29 cellular contexts compared by ENCODE assay signal in the genomic region with DNA sequence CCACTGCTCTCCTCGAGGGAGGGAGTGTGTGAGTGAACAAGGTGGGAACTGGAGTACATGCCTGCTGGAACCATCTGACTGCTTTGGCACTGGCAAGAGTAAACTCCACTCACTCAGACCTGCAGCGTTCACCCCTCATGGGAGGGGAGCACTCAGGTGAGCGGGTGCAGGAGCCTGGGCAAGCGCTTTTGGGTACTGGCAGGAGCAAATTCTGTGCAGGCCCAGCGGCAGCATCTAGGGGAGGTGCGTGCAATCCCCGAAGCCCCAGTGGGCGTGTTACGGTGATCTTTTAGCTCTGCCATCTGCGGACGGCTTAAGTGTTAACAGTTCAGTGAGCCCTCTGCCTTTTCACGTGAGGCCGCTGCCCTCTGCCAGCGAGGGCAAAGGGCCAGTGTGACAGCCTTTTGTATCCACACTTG.
"Had no signal": no experiment of that assay in that cellular context is flagged by ENCODE, and none has a peak within 500 bp of the region (broad histone marks: within the 10 kb centered on the region; RNA-seq: fewer than 3 reads in every experiment).

No MANE protein-coding gene starts in this region.

- H3K27me3 ChIP-seq: colonic mucosa, gastroesophageal sphincter, left lung, pancreas, suprapubic skin, tibial artery, upper lobe of right lung had no signal

- H3K4me3 Mint-ChIP-seq: activated CD4-positive, alpha-beta memory T cell treated with anti-CD3 and anti-CD28 coated beads, Interleukin-2, amount 10 ng/mL, durations not matched to agents 7 days and 5 days; activated CD4-positive, alpha-beta T cell treated with anti-CD3 and anti-CD28 coated beads, Interleukin-2, amount 10 ng/mL, durations not matched to agents 7 days and 5 days; activated naive CD4-positive, alpha-beta T cell treated with anti-CD3 and anti-CD28 coated beads, Interleukin-2, amount 50 U/mL, for 24 hours; activated naive CD8-positive, alpha-beta T cell treated with anti-CD3 and anti-CD28 coated beads, Interleukin-2, amount 50 U/mL, for 24 hours; activated T-cell treated with anti-CD3 and anti-CD28 coated beads, Interleukin-2, amount 50 U/mL, for 4 hours; activated T-helper 17 cell treated with anti-CD3 and anti-CD28 coated beads, Interleukin-2, amount 50 U/mL, for 72 hours; effector memory CD8-positive, alpha-beta T cell; immature natural killer cell; naive thymus-derived CD4-positive, alpha-beta T cell; stimulated activated naive B cell treated with anti-CD40 and anti-IgM and Interleukin-4, amounts not matched to agents 10 μg/mL and 1 μg/mL and 100 μg/mL, for 72 hours; T-helper 1 cell treated with Interleukin-12 subunit alpha and Interleukin-12 subunit beta and Interleukin-4 antibody, amounts not matched to agents 30 μg/mL and 1 μg/mL, for 36 hours had no signal

- H3K27ac ChIP-seq: colonic mucosa, gastroesophageal sphincter, left lung, pancreas, psoas muscle, suprapubic skin, tibial artery, upper lobe of right lung, WERI-Rb-1 had no signal

- H3K9me3 Mint-ChIP-seq: activated naive CD4-positive, alpha-beta T cell treated with anti-CD3 and anti-CD28 coated beads, Interleukin-2, amount 50 U/mL, for 24 hours; activated naive CD8-positive, alpha-beta T cell treated with anti-CD3 and anti-CD28 coated beads, Interleukin-2, amount 50 U/mL, for 24 hours; activated T-cell treated with anti-CD3 and anti-CD28 coated beads, Interleukin-2, amount 50 U/mL, for 4 hours; activated T-helper 17 cell treated with anti-CD3 and anti-CD28 coated beads, Interleukin-2, amount 50 U/mL, for 72 hours; effector memory CD8-positive, alpha-beta T cell; immature natural killer cell had no signal

- H3K4me1 Mint-ChIP-seq: activated naive CD4-positive, alpha-beta T cell treated with anti-CD3 and anti-CD28 coated beads, Interleukin-2, amount 50 U/mL, for 24 hours; activated naive CD8-positive, alpha-beta T cell treated with anti-CD3 and anti-CD28 coated beads, Interleukin-2, amount 50 U/mL, for 24 hours; naive thymus-derived CD4-positive, alpha-beta T cell had no signal

- FAIRE-seq: endothelial cell of umbilical vein, pancreas had no signal

- H3K27ac Mint-ChIP-seq: activated CD4-positive, alpha-beta memory T cell treated with anti-CD3 and anti-CD28 coated beads, Interleukin-2, amount 10 ng/mL, durations not matched to agents 7 days and 5 days; activated naive CD4-positive, alpha-beta T cell treated with anti-CD3 and anti-CD28 coated beads, Interleukin-2, amount 50 U/mL, for 24 hours; activated naive CD8-positive, alpha-beta T cell treated with anti-CD3 and anti-CD28 coated beads, Interleukin-2, amount 50 U/mL, for 24 hours; activated T-helper 17 cell treated with anti-CD3 and anti-CD28 coated beads, Interleukin-2, amount 50 U/mL, for 72 hours; effector memory CD8-positive, alpha-beta T cell; immature natural killer cell; naive thymus-derived CD4-positive, alpha-beta T cell; stimulated activated naive B cell treated with anti-CD40 and anti-IgM and Interleukin-4, amounts not matched to agents 10 μg/mL and 1 μg/mL and 100 μg/mL, for 72 hours; T-helper 1 cell treated with Interleukin-12 subunit alpha and Interleukin-12 subunit beta and Interleukin-4 antibody, amounts not matched to agents 30 μg/mL and 1 μg/mL, for 36 hours had no signal

- H3K4me3 ChIP-seq: colonic mucosa, gastroesophageal sphincter, left lung, pancreas, psoas muscle, suprapubic skin, tibial artery, upper lobe of right lung had no signal

- H3K4me1 ChIP-seq: colonic mucosa, gastroesophageal sphincter, left lung, pancreas, suprapubic skin, tibial artery, upper lobe of right lung had no signal

- ATAC-seq: activated naive CD8-positive, alpha-beta T cell treated with anti-CD3 and anti-CD28 coated beads, Interleukin-2, amount 50 U/mL, for 24 hours; activated T-cell treated with anti-CD3 and anti-CD28 coated beads, Interleukin-2, amount 50 U/mL, for 4 hours; activated T-helper 17 cell treated with anti-CD3 and anti-CD28 coated beads, Interleukin-2, amount 50 U/mL, for 72 hours; effector memory CD8-positive, alpha-beta T cell; gastroesophageal sphincter; left lung; naive thymus-derived CD4-positive, alpha-beta T cell; pancreas; psoas muscle; stimulated activated naive B cell treated with anti-CD40 and anti-IgM and Interleukin-4, amounts not matched to agents 10 μg/mL and 1 μg/mL and 100 μg/mL, for 72 hours; upper lobe of right lung had no signal

- DNase-seq: activated CD4-positive, alpha-beta memory T cell treated with anti-CD3 and anti-CD28 coated beads, Interleukin-2, amount 10 ng/mL, durations not matched to agents 7 days and 5 days; activated CD4-positive, alpha-beta T cell treated with anti-CD3 and anti-CD28 coated beads, Interleukin-2, amount 10 ng/mL, durations not matched to agents 7 days and 5 days; activated CD4-positive, CD25-positive, alpha-beta regulatory T cell treated with anti-CD3 and anti-CD28 coated beads, Interleukin-2, amount 50 U/mL, for 72 hours; activated naive CD8-positive, alpha-beta T cell treated with anti-CD3 and anti-CD28 coated beads, Interleukin-2, amount 50 U/mL, for 24 hours; activated T-cell treated with anti-CD3 and anti-CD28 coated beads, Interleukin-2, amount 50 U/mL, for 4 hours; amygdala; central memory CD4-positive, alpha-beta T cell; colonic mucosa; effector memory CD8-positive, alpha-beta T cell; hypothalamus; immature natural killer cell; left lung; naive thymus-derived CD4-positive, alpha-beta T cell; nucleus accumbens; psoas muscle; stimulated activated CD4-positive, alpha-beta T cell treated with anti-CD3 and anti-CD28 coated beads, Interleukin-15, amount 100 ng/mL, for 24 hours; stimulated activated CD4-positive, alpha-beta T cell treated with anti-CD3 and anti-CD28 coated beads, Interleukin-2, amount 100 ng/mL, for 24 hours; stimulated activated naive B cell treated with anti-CD40 and anti-IgM and Interleukin-4, amounts not matched to agents 10 μg/mL and 1 μg/mL and 100 μg/mL, for 72 hours; T-helper 9 cell; tibial artery; upper lobe of right lung; WERI-Rb-1 had no signal

- H3K9me3 ChIP-seq: colonic mucosa, gastroesophageal sphincter, pancreas, suprapubic skin, tibial artery, upper lobe of right lung had no signal

- H3K36me3 ChIP-seq: WERI-Rb-1 had no signal

- H3K27me3 Mint-ChIP-seq: activated CD4-positive, alpha-beta memory T cell treated with anti-CD3 and anti-CD28 coated beads, Interleukin-2, amount 10 ng/mL, durations not matched to agents 7 days and 5 days; activated CD4-positive, alpha-beta T cell treated with anti-CD3 and anti-CD28 coated beads, Interleukin-2, amount 10 ng/mL, durations not matched to agents 7 days and 5 days; activated naive CD4-positive, alpha-beta T cell treated with anti-CD3 and anti-CD28 coated beads, Interleukin-2, amount 50 U/mL, for 24 hours; activated naive CD8-positive, alpha-beta T cell treated with anti-CD3 and anti-CD28 coated beads, Interleukin-2, amount 50 U/mL, for 24 hours; activated T-helper 17 cell treated with anti-CD3 and anti-CD28 coated beads, Interleukin-2, amount 50 U/mL, for 72 hours; effector memory CD8-positive, alpha-beta T cell; naive thymus-derived CD4-positive, alpha-beta T cell; stimulated activated naive B cell treated with anti-CD40 and anti-IgM and Interleukin-4, amounts not matched to agents 10 μg/mL and 1 μg/mL and 100 μg/mL, for 72 hours had no signal
